27 cellular contexts compared by ENCODE assay signal in the genomic region with DNA sequence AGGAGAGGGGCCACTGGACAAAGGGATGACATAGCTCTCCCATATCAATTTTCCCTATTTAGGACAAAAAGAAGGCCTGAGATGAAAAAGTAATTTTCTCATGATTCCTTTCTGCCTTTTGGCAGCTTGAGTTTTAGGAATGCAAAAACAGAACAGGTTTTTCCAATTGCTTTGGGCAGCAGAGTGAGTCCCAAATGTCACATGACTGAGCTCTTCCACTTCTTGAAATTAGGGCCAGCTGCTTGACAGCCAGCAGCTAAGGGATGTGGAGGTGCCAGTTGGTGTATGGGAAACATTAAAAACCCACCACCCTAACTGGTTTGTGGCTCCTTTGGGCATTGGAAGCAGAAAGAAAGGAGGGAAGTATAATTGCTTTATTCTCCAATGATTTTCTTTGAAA.
A peak's percentile ranks its signal among the peaks of the same experiment; 100 is the strongest.
DNase-seq lines count a peak whose midpoint lies in the region; ATAC-seq and TF ChIP-seq lines count a peak whose summit lies in the region.
"Had no signal": no experiment of that assay in that cellular context is flagged by ENCODE, and none has a peak within 500 bp of the region (broad histone marks: within the 10 kb centered on the region; RNA-seq: fewer than 3 reads in every experiment).

No MANE protein-coding gene starts in this region.

- no peaks in the 10 kb centered on the region for H3K9me3 Mint-ChIP-seq in Calu3 (ENCODE audit: low read depth, unreplicated experiment)
- H3K9me3 Mint-ChIP-seq: activated T-cell treated with anti-CD3 and anti-CD28 coated beads, Interleukin-2, amount 50 U/mL, for 4 hours; effector memory CD8-positive, alpha-beta T cell; natural killer cell had no signal

- no peak overlapping the region for H3K23ac ChIP-seq in trophoblast cell (ENCODE audit: low read length)

- no peak overlapping the region for H3K18ac ChIP-seq in trophoblast cell (ENCODE audit: low read length)

- H3K79me1 ChIP-seq in trophoblast cell (ENCODE audit: low read length) = peaks cover 22% of the 10 kb centered on the region

- H3K27me3 ChIP-seq in HUES6 (ENCODE audit: control insufficient read depth, insufficient read depth, low read length) (no peaks in the 10 kb centered on the region), trophoblast cell (ENCODE audit: insufficient read depth, low read length) (no peaks in the 10 kb centered on the region)
- H3K27me3 ChIP-seq: BLaER1, foreskin keratinocyte, heart left ventricle, uterus had no signal

- peak overlapping the region; percentile 78 for H2BK5ac ChIP-seq in trophoblast cell (ENCODE audit: low read depth, low read length, poor library complexity)

- H3K4me1 ChIP-seq in HUES6 (ENCODE audit: control insufficient read depth, insufficient read depth, low read length) = peaks cover 55% of the 10 kb centered on the region
- peaks cover 16 to 21% of the 10 kb centered on the region in 2 experiments for H3K4me1 ChIP-seq in trophoblast cell (ENCODE audit: control insufficient read depth in 1 of 2, insufficient read depth in 2 of 2, low read length in 2 of 2)
- H3K4me1 ChIP-seq: BLaER1, foreskin keratinocyte had no signal

- peak overlapping the region; percentile 74 for H2BK12ac ChIP-seq in trophoblast cell (ENCODE audit: low read length)

- CTCF ChIA-PET in Calu3 (lab: Charles Lee) = no interaction called here

- peak overlapping the region; percentile 97 for H2BK120ac ChIP-seq in trophoblast cell (ENCODE audit: insufficient read depth, low read length, poor library complexity)

- no peak overlapping the region for H3K4me3 ChIP-seq in AG10803 (ENCODE audit: low read length)
- no peak overlapping the region for H3K4me3 ChIP-seq in HUES6 (ENCODE audit: low read depth, low read length)
- no peak overlapping the region for H3K4me3 ChIP-seq in trophoblast cell (ENCODE audit: low read depth, low read length)
- H3K4me3 ChIP-seq: BLaER1, heart left ventricle, SK-N-MC, uterus had no signal

- intact Hi-C loops in Calu3 (cut with micrococcal nuclease; ENCODE audit: unreplicated experiment) = no loop called here

- peaks cover 7% of the 10 kb centered on the region for H3K79me2 ChIP-seq in trophoblast cell (ENCODE audit: control insufficient read depth, insufficient read depth, low read length, poor library complexity)

- peak; percentile 7 for DNase-seq in AG10803 (ENCODE audit: low read depth)
- peak; percentile 38 for DNase-seq in fibroblast of peridontal ligament (ENCODE audit: extremely low read depth)
- peak; percentile 16 to 70 for DNase-seq in trophoblast cell
- no peak for DNase-seq in Calu3
- no peak for DNase-seq in EL
- no peak for DNase-seq in RPMI8226
- DNase-seq: activated CD8-positive, alpha-beta memory T cell treated with anti-CD3 and anti-CD28 coated beads, Interleukin-2, amount 10 ng/mL, durations not matched to agents 7 days and 5 days; activated T-cell treated with anti-CD3 and anti-CD28 coated beads, Interleukin-2, amount 50 U/mL, for 4 hours; central memory CD4-positive, alpha-beta T cell; DMS79 treated with DMSO at 0.1 percent for 48 hours; effector memory CD8-positive, alpha-beta T cell; foreskin keratinocyte; GF-D8; HCEC 1CT; heart left ventricle; kidney; natural killer cell; NCI-H187; NCI-H510A; stimulated activated naive CD4-positive, alpha-beta T cell; T-helper 1 cell; uterus had no signal

- H3K4ac ChIP-seq in trophoblast cell (ENCODE audit: low read depth, low read length) = no peak overlapping the region

- H3K36me3 ChIP-seq in HUES6 (ENCODE audit: control insufficient read depth, insufficient read depth, low read length) (no peaks in the 10 kb centered on the region), trophoblast cell (ENCODE audit: control insufficient read depth in 1 of 2, insufficient read depth in 2 of 2, low read length in 2 of 2) (no peaks in the 10 kb centered on the region)
- H3K36me3 ChIP-seq: BLaER1, heart left ventricle, uterus had no signal

- H2AFZ ChIP-seq in trophoblast cell (ENCODE audit: insufficient read depth, low read length, poor library complexity) = no peak overlapping the region

- H3K27me3 Mint-ChIP-seq in Calu3 (ENCODE audit: unreplicated experiment) = no peaks in the 10 kb centered on the region

- no peak overlapping the region for H3K27ac Mint-ChIP-seq in Calu3 (ENCODE audit: unreplicated experiment)
- H3K27ac Mint-ChIP-seq: activated CD8-positive, alpha-beta memory T cell treated with anti-CD3 and anti-CD28 coated beads, Interleukin-2, amount 10 ng/mL, durations not matched to agents 7 days and 5 days; effector memory CD8-positive, alpha-beta T cell; natural killer cell had no signal

- H4K8ac ChIP-seq in trophoblast cell (ENCODE audit: low read depth, low read length) = peak overlapping the region; percentile 20

- H3K4me3 Mint-ChIP-seq in Calu3 (ENCODE audit: low read depth, unreplicated experiment) = no peak overlapping the region
- H3K4me3 Mint-ChIP-seq: activated CD8-positive, alpha-beta memory T cell treated with anti-CD3 and anti-CD28 coated beads, Interleukin-2, amount 10 ng/mL, durations not matched to agents 7 days and 5 days; activated T-cell treated with anti-CD3 and anti-CD28 coated beads, Interleukin-2, amount 50 U/mL, for 4 hours; effector memory CD8-positive, alpha-beta T cell; natural killer cell had no signal

- BruUV-seq in Calu3 (replicated peaks; lab: Mats Ljungman, UMichigan) = no TSS peak

- H3K9ac ChIP-seq in HUES6 (ENCODE audit: low read length) (peak overlapping the region; percentile 89), trophoblast cell (ENCODE audit: low read length) (no peak overlapping the region)
- H3K9ac ChIP-seq: BLaER1 had no signal

- peak overlapping the region; percentile 67 for H2AK5ac ChIP-seq in trophoblast cell (ENCODE audit: low read length)

- no peak for ATAC-seq in HG02610 (IDR thresholded peaks at IDR 0.05; ENCODE audit: unreplicated experiment)
- ATAC-seq: activated CD8-positive, alpha-beta memory T cell treated with anti-CD3 and anti-CD28 coated beads, Interleukin-2, amount 10 ng/mL, durations not matched to agents 7 days and 5 days; activated T-cell treated with anti-CD3 and anti-CD28 coated beads, Interleukin-2, amount 50 U/mL, for 4 hours; effector memory CD8-positive, alpha-beta T cell; esophagus mucosa; foreskin keratinocyte; natural killer cell had no signal

- no peak for TF ChIP-seq CTCF in AG10803 (conservative IDR thresholded peaks at IDR 0.05; ENCODE audit: low read length)
- no peak for TF ChIP-seq CTCF in Calu3 (IDR thresholded peaks at IDR 0.05; ENCODE audit: unreplicated experiment)

- H4K12ac ChIP-seq in trophoblast cell (ENCODE audit: low read depth, low read length) = no peak overlapping the region

- H4K91ac ChIP-seq in trophoblast cell (ENCODE audit: low read depth, low read length) = peak overlapping the region; percentile 95

- peak overlapping the region; percentile 86; the same call in 1 of the 2 replicates for H3K27ac ChIP-seq in HUES6 (ENCODE audit: low read depth, low read length)
- H3K27ac ChIP-seq in trophoblast cell (ENCODE audit: low read depth, low read length) = peak overlapping the region; percentile 99
- H3K27ac ChIP-seq: BLaER1, foreskin keratinocyte had no signal

- H3K14ac ChIP-seq in trophoblast cell (ENCODE audit: low read length) = peak overlapping the region; percentile 74

- H3K4me1 Mint-ChIP-seq in Calu3 (ENCODE audit: low read depth, unreplicated experiment) = no peaks in the 10 kb centered on the region
- H3K4me1 Mint-ChIP-seq: activated CD8-positive, alpha-beta memory T cell treated with anti-CD3 and anti-CD28 coated beads, Interleukin-2, amount 10 ng/mL, durations not matched to agents 7 days and 5 days; natural killer cell had no signal

- no peak overlapping the region for H3K4me2 ChIP-seq in trophoblast cell (ENCODE audit: low read length)
- H3K4me2 ChIP-seq: BLaER1 had no signal

- no peaks in the 10 kb centered on the region for H3K36me3 Mint-ChIP-seq in Calu3 (ENCODE audit: insufficient read depth, unreplicated experiment)
- H3K36me3 Mint-ChIP-seq: activated CD8-positive, alpha-beta memory T cell treated with anti-CD3 and anti-CD28 coated beads, Interleukin-2, amount 10 ng/mL, durations not matched to agents 7 days and 5 days; natural killer cell had no signal

- H3K9me3 ChIP-seq in HUES6 (ENCODE audit: control insufficient read depth, insufficient read depth, low read depth, low read length) (peaks cover 13% of the 10 kb centered on the region), trophoblast cell (ENCODE audit: insufficient read depth, low read depth, low read length) (no peaks in the 10 kb centered on the region)
- H3K9me3 ChIP-seq: heart left ventricle, uterus had no signal

Comparison
In these comparisons a context has a peak if more than half of its experiments do, and no peak if none do; other contexts are left out.
1. DNase-seq: peak in AG10803 (single experiment), fibroblast of peridontal ligament (single experiment) and trophoblast cell (2 of 2); none in Calu3 (single experiment), EL (single experiment) and RPMI8226 (single experiment).